16 cellular contexts compared by ENCODE assay signal in the genomic region with DNA sequence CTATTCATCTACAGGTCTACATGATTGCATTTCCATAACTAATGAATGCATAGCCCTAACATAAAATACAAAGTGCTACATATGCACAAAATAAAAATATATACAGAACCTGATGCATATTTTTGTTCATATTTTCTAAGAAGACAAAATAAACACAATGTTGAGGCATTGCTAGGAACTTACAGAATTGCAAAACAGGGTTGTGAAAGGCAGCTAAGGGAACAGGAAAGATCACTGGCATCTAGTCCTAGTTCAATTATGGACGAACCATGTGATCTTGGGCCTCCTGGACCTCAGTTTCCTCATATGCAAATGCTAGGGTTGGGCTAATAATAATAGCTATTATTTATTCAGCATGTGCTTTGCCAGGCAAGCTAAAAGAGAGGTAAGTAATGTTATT. TPM values are rescaled to one million over a fixed set of nuclear protein-coding genes. Genes with fewer than 3 reads are reported as not detected.
DNase-seq lines count a peak whose midpoint lies in the region; ATAC-seq and TF ChIP-seq lines count a peak whose summit lies in the region.
"Had no signal": no experiment of that assay in that cellular context is flagged by ENCODE, and none has a peak within 500 bp of the region (broad histone marks: within the 10 kb centered on the region; RNA-seq: fewer than 3 reads in every experiment).

No MANE protein-coding gene starts in this region.

- no peak for TF ChIP-seq RAD21 in IMR-90 (IDR thresholded peaks at IDR 0.05; ENCODE audit: low read length)

- no peak overlapping the region for H3K4me3 ChIP-seq in IMR-90 (ENCODE audit: insufficient read depth, low read depth, low read length)
- no peak overlapping the region for H3K4me3 ChIP-seq in choroid plexus epithelial cell (ENCODE audit: low read depth, low read length)
- no peak overlapping the region for H3K4me3 ChIP-seq in upper lobe of right lung
- H3K4me3 ChIP-seq in GM23338 = no peak overlapping the region
- H3K4me3 ChIP-seq: HAP-1 had no signal

- peaks cover 5% of the 10 kb centered on the region; the same call in 1 of the 2 replicates for H3K9me3 ChIP-seq in IMR-90 (ENCODE audit: control insufficient read depth, insufficient read depth, low read length)
- no peaks in the 10 kb centered on the region for H3K9me3 ChIP-seq in upper lobe of right lung
- H3K9me3 ChIP-seq: Caco-2, HAP-1 had no signal

- H3K4me3 Mint-ChIP-seq in GM23338 = no peak overlapping the region
- H3K4me3 Mint-ChIP-seq: CD4-positive, alpha-beta T cell had no signal

- H2BK5ac ChIP-seq in IMR-90 (ENCODE audit: low read depth, low read length, poor library complexity, severe bottlenecking) = peak overlapping the region; percentile 69

- H2BK20ac ChIP-seq in IMR-90 (ENCODE audit: low read depth, low read length) = peak overlapping the region; percentile 24; the same call in 1 of the 2 replicates

- no peak overlapping the region for H3K56ac ChIP-seq in IMR-90 (ENCODE audit: extremely low read depth, insufficient read depth, low read length)

- peaks cover 4% of the 10 kb centered on the region for H3K4me1 ChIP-seq in IMR-90 (ENCODE audit: control insufficient read depth, insufficient read depth, low read length)
- H3K4me1 ChIP-seq in upper lobe of right lung = no peaks in the 10 kb centered on the region
- no peaks in the 10 kb centered on the region for H3K4me1 ChIP-seq in GM23338 (ENCODE audit: insufficient read depth)
- H3K4me1 ChIP-seq: Caco-2, HAP-1 had no signal

- no peak overlapping the region; the same call in 1 of the 2 replicates for H3K14ac ChIP-seq in IMR-90 (replicated peaks; ENCODE audit: low read depth, low read length)

- TF ChIP-seq CTCF in IMR-90 (conservative IDR thresholded peaks at IDR 0.05; ENCODE audit: low read depth, low read length) (no peak), choroid plexus epithelial cell (conservative IDR thresholded peaks at IDR 0.05; ENCODE audit: low read depth, low read length) (no peak), upper lobe of right lung (IDR thresholded peaks at IDR 0.05) (no peak), GM23338 (conservative IDR thresholded peaks at IDR 0.05; ENCODE audit: low read depth in 2 of 2) (no peak)

- BruUV-seq in IMR-90 (replicated peaks; lab: Mats Ljungman, UMichigan) = no TSS peak

- intact Hi-C loops in IMR-90 (cut with micrococcal nuclease) (no loop called here), upper lobe of right lung (cut with DNase I) (no loop called here)

- peaks cover 8% of the 10 kb centered on the region; the same call in 1 of the 3 replicates for H3K9me3 Mint-ChIP-seq in GM23338

- H3K79me1 ChIP-seq in IMR-90 (ENCODE audit: low read depth in 1 of 2, low read length in 2 of 2) = no peaks in the 10 kb centered on the region

- no CpG with 5 or more reads among the region's 1 CpG for WGBS in IMR-90 (ENCODE audit: extremely low coverage in 2 of 2, insufficient read length in 1 of 2), 2 experiments

- peak overlapping the region; percentile 48; the same call in 1 of the 2 replicates for H3K23ac ChIP-seq in IMR-90 (ENCODE audit: low read depth, low read length)

- peak overlapping the region; percentile 95 for H3K18ac ChIP-seq in IMR-90 (ENCODE audit: low read depth, low read length)

- H3K27ac ChIP-seq in IMR-90 (ENCODE audit: insufficient read depth, low read length) = peak overlapping the region; percentile 23; the same call in 1 of the 2 replicates
- H3K27ac ChIP-seq in upper lobe of right lung = no peak overlapping the region
- H3K27ac ChIP-seq in GM23338 (ENCODE audit: low read depth) = no peak overlapping the region
- H3K27ac ChIP-seq: C4-2B had no signal

- POLR2A ChIA-PET in IMR-90 (lab: Charles Lee; ENCODE audit: unreplicated experiment) = no interaction called here

- H3K4ac ChIP-seq in IMR-90 (ENCODE audit: low read depth, low read length) = no peak overlapping the region

- dilution Hi-C loops in IMR-90 (cut with HindIII; ENCODE audit: low sequenced_read_pairs, unreplicated experiment) = no loop called here

- H2AFZ ChIP-seq in IMR-90 (replicated peaks; ENCODE audit: low read length, poor library complexity) (no peak overlapping the region), GM23338 (no peak overlapping the region)

- peak overlapping the region; percentile 90; the same call in 1 of the 2 replicates for H4K5ac ChIP-seq in IMR-90 (ENCODE audit: low read depth, low read length)

- no peaks in the 10 kb centered on the region for H3K4me1 Mint-ChIP-seq in GM23338

- no peak overlapping the region for H3K27ac Mint-ChIP-seq in GM23338
- H3K27ac Mint-ChIP-seq: CD4-positive, alpha-beta T cell; IgD-negative memory B cell had no signal

- H4K20me1 ChIP-seq in IMR-90 (ENCODE audit: insufficient read depth, low read length) (no peaks in the 10 kb centered on the region), GM23338 (replicated peaks; ENCODE audit: insufficient read depth) (no peaks in the 10 kb centered on the region)

- H3K27me3 Mint-ChIP-seq in GM23338 (ENCODE audit: insufficient read depth, low read depth, poor library complexity) = no peaks in the 10 kb centered on the region

- no peak overlapping the region for H2BK15ac ChIP-seq in IMR-90 (ENCODE audit: low read depth, low read length)

- no peak overlapping the region for H2AK5ac ChIP-seq in IMR-90 (ENCODE audit: low read depth, low read length)

- no peak overlapping the region for H2AK9ac ChIP-seq in IMR-90 (replicated peaks; ENCODE audit: low read depth, low read length, poor library complexity)

- H4K8ac ChIP-seq in IMR-90 (ENCODE audit: low read depth in 2 of 2, low read length in 2 of 2) = no peak overlapping the region

- no peak for TF ChIP-seq POLR2A in IMR-90 (IDR thresholded peaks at IDR 0.05; ENCODE audit: low read depth, low read length)

- H3K9ac ChIP-seq in IMR-90 (ENCODE audit: low read depth, low read length) = no peak overlapping the region

- no peaks in the 10 kb centered on the region for H3K79me2 ChIP-seq in GM23338 (replicated peaks; ENCODE audit: insufficient read depth)

- ATAC-seq in IMR-90 (ENCODE audit: low read depth) (peak; percentile 82), upper lobe of right lung (peak; percentile 28), HG03095 (IDR thresholded peaks at IDR 0.05; ENCODE audit: unreplicated experiment) (no peak), GM23338 (no peak)

- DNase-seq in IMR-90 (peak; percentile 32), choroid plexus epithelial cell (ENCODE audit: low read depth) (peak; percentile 15), fibroblast of peridontal ligament (ENCODE audit: extremely low read depth) (peak; percentile 37), upper lobe of right lung (no peak), GM19238 (ENCODE audit: insufficient read length, low spot score) (no peak), GM23338 (ENCODE audit: low spot score) (no peak)
- DNase-seq: ACHN; Caco-2; CD4-positive, alpha-beta T cell; DMS79; GDM1; KBM-7 had no signal

- no peak overlapping the region for H4K91ac ChIP-seq in IMR-90 (ENCODE audit: insufficient read depth, low read depth, low read length)

- no peaks in the 10 kb centered on the region for H3K9me2 ChIP-seq in GM23338 (ENCODE audit: insufficient read depth)

- peak overlapping the region; percentile 25; the same call in 1 of the 2 replicates for H2BK120ac ChIP-seq in IMR-90 (ENCODE audit: low read depth, low read length)

- H3K4me2 ChIP-seq in IMR-90 (ENCODE audit: low read depth, low read length) = 0 out of 2 replicates have a peak overlapping the region, but pooled peaks have one; percentile 3
- no peak overlapping the region for H3K4me2 ChIP-seq in GM23338

- H3F3A ChIP-seq in GM23338 (replicated peaks; ENCODE audit: low read depth) = no peaks in the 10 kb centered on the region

- H3K36me3 ChIP-seq in IMR-90 (ENCODE audit: control insufficient read depth, insufficient read depth, low read length) (no peaks in the 10 kb centered on the region), upper lobe of right lung (no peaks in the 10 kb centered on the region), GM23338 (ENCODE audit: insufficient read depth) (no peaks in the 10 kb centered on the region; the same call in 1 of the 2 replicates)
- H3K36me3 ChIP-seq: HAP-1 had no signal

- CTCF ChIA-PET in IMR-90 (lab: Yijun Ruan, JAX) = interaction anchor here (1.3 to 1.4 kb wide), 2 partner anchors 9 to 24 kb away, joined by 3 read pairs; a partner anchor contains a TSS

- H3K9me1 ChIP-seq in IMR-90 (ENCODE audit: insufficient read depth, low read length) = no peaks in the 10 kb centered on the region

- H3K36me3 Mint-ChIP-seq in GM23338 (ENCODE audit: low read depth) = no peaks in the 10 kb centered on the region
- H3K36me3 Mint-ChIP-seq: IgD-negative memory B cell had no signal

- H3K27me3 ChIP-seq in IMR-90 (ENCODE audit: control insufficient read depth, insufficient read depth, low read length) (no peaks in the 10 kb centered on the region), upper lobe of right lung (no peaks in the 10 kb centered on the region), GM23338 (ENCODE audit: insufficient read depth) (no peaks in the 10 kb centered on the region)

- in situ Hi-C loops in IMR-90 (cut with MboI; ENCODE audit: low sequenced_read_pairs) = no loop called here

TF ChIP-seq in IMR-90, 13 proteins besides CTCF, POLR2A, EP300 and RAD21:
- TF ChIP-seq CEBPB (IDR thresholded peaks at IDR 0.05; ENCODE audit: low read depth, low read length) (peak; percentile 55), MXI1 (IDR thresholded peaks at IDR 0.05; ENCODE audit: borderline replicate concordance, low read depth, low read length) (no peak)

TF ChIP-seq in GM23338, 12 proteins besides CTCF, POLR2A, EP300 and RAD21 (continues in another document):
- TF ChIP-seq EZH2phosphoT487 (IDR thresholded peaks at IDR 0.05; ENCODE audit: unreplicated experiment) = no peak
- TF ChIP-seq NANOG (IDR thresholded peaks at IDR 0.05; ENCODE audit: borderline replicate concordance) = no peak
- TF ChIP-seq ZNF331 (CRISPR knock-in tag; IDR thresholded peaks at IDR 0.05; ENCODE audit: low read depth) = no peak

RNA-seq across cellular contexts. Expression of a gene that starts 15.5 kb away (rescaled TPM):
- total RNA-seq in IMR-90 (2012; rRNA removed) = 23.3 and 28.9 TPM in 2 replicates
- polyA plus RNA-seq in IMR-90 (2012; rRNA removed) = 22.3 and 23.5 TPM in 2 replicates
- 8.0 and 12.7 TPM in 2 replicates for polyA plus RNA-seq in IMR-90 (2012; cell fraction: cytosol; rRNA removed)
- 5.1 and 13.7 TPM in 2 replicates for polyA plus RNA-seq in IMR-90 (2012; cell fraction: nucleus; rRNA removed; ENCODE audit: low replicate concordance)
- total RNA-seq in upper lobe of right lung = 62.1 TPM
- total RNA-seq in GM23338 (2014; rRNA removed; shearing (Covaris generic)) = 4.2 and 4.9 TPM in 2 replicates
- polyA plus RNA-seq in GM23338 (2016; fragmentation: Nextera tagmentation; extraction: Ambion mirVana) = 1.5 and 1.8 TPM in 2 replicates

RNA-seq across cellular contexts. Expression of a gene that starts 24.2 kb away (rescaled TPM):
- 37.8 and 55.8 TPM in 2 replicates for total RNA-seq in IMR-90 (2012; rRNA removed)
- 14.3 and 18.1 TPM in 2 replicates for polyA plus RNA-seq in IMR-90 (2012; rRNA removed)
- polyA plus RNA-seq in IMR-90 (2012; cell fraction: cytosol; rRNA removed) = 2.4 and 4.4 TPM in 2 replicates
- polyA plus RNA-seq in IMR-90 (2012; cell fraction: nucleus; rRNA removed; ENCODE audit: low replicate concordance) = 1.6 and 10.8 TPM in 2 replicates
- 12.2 TPM for total RNA-seq in upper lobe of right lung
- total RNA-seq in GM23338 (2014; rRNA removed; shearing (Covaris generic)) = 96.9 and 102 TPM in 2 replicates
- polyA plus RNA-seq in GM23338 (2016; fragmentation: Nextera tagmentation; extraction: Ambion mirVana) = 94.2 and 111 TPM in 2 replicates

Comparison
In these comparisons a context has a peak if more than half of its experiments do, and no peak if none do; other contexts are left out.
1. ATAC-seq: peak in IMR-90 (single experiment) and upper lobe of right lung (single experiment); none in HG03095 (single experiment) and GM23338 (single experiment).
2. DNase-seq: peak in IMR-90 (single experiment), choroid plexus epithelial cell (single experiment) and fibroblast of peridontal ligament (single experiment); none in upper lobe of right lung (single experiment), GM19238 (single experiment) and GM23338 (single experiment).